Comparison of ENCODE assay signal across 1 cellular context in genomic region chr19:632228-633067, GRCh38.
TF ChIP-seq lines count a peak whose summit lies in the region.

No MANE protein-coding gene starts in this region.

TF ChIP-seq in GM12878, 131 proteins besides CTCF, POLR2A, EP300 and RAD21:
- peak in 1 of 2 experiments; percentile 28; a peak in 1 of 3 replicates for TF ChIP-seq EGR1 (IDR thresholded peaks at IDR 0.05; ENCODE audit: borderline replicate concordance in 1 of 2, low read depth in 2 of 2, low read length in 2 of 2)
- no peak for TF ChIP-seq ZBED1 (IDR thresholded peaks at IDR 0.05; ENCODE audit: borderline replicate concordance)
